In the genomic region with DNA sequence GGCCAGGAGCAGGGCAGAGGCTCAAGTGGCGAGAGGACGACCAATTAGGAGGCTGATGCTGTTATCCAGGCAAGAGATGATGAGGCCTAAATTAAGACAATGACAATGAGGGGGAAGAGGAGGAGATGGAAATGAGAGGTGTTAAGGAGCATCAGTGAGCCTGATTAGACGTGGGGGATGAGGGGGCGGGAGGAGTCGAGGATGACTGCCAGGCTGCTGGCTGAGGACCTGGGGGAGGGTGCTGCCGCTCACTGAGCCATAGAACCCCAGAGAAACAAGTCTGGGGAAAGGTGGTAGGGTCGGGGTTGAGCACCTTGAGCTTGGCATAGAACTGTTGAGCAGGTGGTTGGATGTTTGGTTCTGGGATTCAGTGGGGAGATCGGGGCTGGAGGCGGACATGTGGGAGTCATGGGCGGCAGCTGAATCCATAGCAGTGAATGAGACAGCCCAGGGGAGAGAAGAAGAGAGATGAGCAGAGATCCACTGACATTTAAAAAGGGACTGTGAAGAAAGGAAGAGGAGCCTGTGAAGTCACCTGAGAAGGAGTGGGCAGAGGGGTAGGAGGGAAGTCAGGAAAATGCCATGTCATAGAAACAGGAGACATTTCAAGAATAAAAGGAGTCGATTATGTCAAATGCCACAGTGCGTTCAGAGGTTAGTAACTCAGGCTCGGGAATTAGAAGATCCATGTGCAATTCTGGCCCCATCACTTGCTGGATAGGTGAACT, we compare ENCODE assay signal across 19 cellular contexts. TPM values are rescaled to one million over a fixed set of nuclear protein-coding genes. Genes with fewer than 3 reads are reported as not detected.
DNase-seq lines count a peak whose midpoint lies in the region; TF ChIP-seq lines count a peak whose summit lies in the region.
"Had no signal": no experiment of that assay in that cellular context is flagged by ENCODE, and none has a peak within 500 bp of the region (broad histone marks: within the 10 kb centered on the region; RNA-seq: fewer than 3 reads in every experiment).

No MANE protein-coding gene starts in this region.

- H3K27me3 Mint-ChIP-seq in activated naive CD4-positive, alpha-beta T cell treated with anti-CD3 and anti-CD28 coated beads, Interleukin-2, amount 10 ng/mL, durations not matched to agents 7 days and 5 days = peaks cover 15% of the 10 kb centered on the region

- H3K9me3 Mint-ChIP-seq in activated naive CD4-positive, alpha-beta T cell treated with anti-CD3 and anti-CD28 coated beads, Interleukin-2, amount 10 ng/mL, durations not matched to agents 7 days and 5 days = no peaks in the 10 kb centered on the region
- H3K9me3 Mint-ChIP-seq: CD8-positive, alpha-beta T cell; HFFc6; IgD-negative memory B cell had no signal

- H3K27ac Mint-ChIP-seq in activated naive CD4-positive, alpha-beta T cell treated with anti-CD3 and anti-CD28 coated beads, Interleukin-2, amount 10 ng/mL, durations not matched to agents 7 days and 5 days = no peak overlapping the region
- H3K27ac Mint-ChIP-seq: B cell; CD8-positive, alpha-beta T cell; HFFc6; IgD-negative memory B cell had no signal

- CTCF ChIA-PET in activated naive CD4-positive, alpha-beta T cell treated with anti-CD3 and anti-CD28 coated beads, Interleukin-2, amount 10 ng/mL, durations not matched to agents 7 days and 5 days (lab: Charles Lee) = no interaction called here

- peak; percentile 8 for DNase-seq in activated naive CD4-positive, alpha-beta T cell treated with anti-CD3 and anti-CD28 coated beads, Interleukin-2, amount 10 ng/mL, durations not matched to agents 7 days and 5 days
- DNase-seq in activated naive CD4-positive, alpha-beta T cell treated with anti-CD3 and anti-CD28 coated beads, Interleukin-2, amount 50 U/mL, for 16 hours = no peak
- DNase-seq in caudate nucleus (lab: John Stamatoyannopoulos, UW) (peak in 38 of 61 donors; percentile 25 to 88 (median 61)), left kidney (ENCODE audit: low read depth, low spot score) (peak; percentile 39), GM13977 (ENCODE audit: low spot score) (no peak), NCI-H345 treated with DMSO at 0.1 percent for 48 hours (lab: John Stamatoyannopoulos, UW; ENCODE audit: unreplicated experiment) (no peak), DMS79 treated with DMSO at 0.1 percent for 48 hours (lab: John Stamatoyannopoulos, UW) (no peak)
- DNase-seq: Calu3, DND-41, EL, GM23248, HCEC 1CT, HFFc6 had no signal

- in situ Hi-C loops in GM13977 (cut with MboI; ENCODE audit: low pct_unique_long_range_greater_than_20kb, low sequenced_read_pairs, unreplicated experiment) = no loop called here

- H3K27ac ChIP-seq in caudate nucleus (ENCODE audit: low read depth, low read length) = peak overlapping the region; percentile 64
- peak overlapping the region; percentile 61 for H3K27ac ChIP-seq in temporal lobe (ENCODE audit: low read depth, low read length)
- H3K27ac ChIP-seq: BLaER1 treated with 17β-estradiol and CSF1 and Interleukin-3, amounts not matched to agents 10 nM and 100 nM; GM23248 had no signal

- no peaks in the 10 kb centered on the region for H3K4me1 Mint-ChIP-seq in activated naive CD4-positive, alpha-beta T cell treated with anti-CD3 and anti-CD28 coated beads, Interleukin-2, amount 10 ng/mL, durations not matched to agents 7 days and 5 days
- H3K4me1 Mint-ChIP-seq: B cell, IgD-negative memory B cell had no signal

- no peaks in the 10 kb centered on the region for H3K36me3 Mint-ChIP-seq in activated naive CD4-positive, alpha-beta T cell treated with anti-CD3 and anti-CD28 coated beads, Interleukin-2, amount 10 ng/mL, durations not matched to agents 7 days and 5 days
- H3K36me3 Mint-ChIP-seq: CD8-positive, alpha-beta T cell; IgD-negative memory B cell had no signal

- no peak for TF ChIP-seq CTCF in GM13977 (IDR thresholded peaks at IDR 0.05; ENCODE audit: extremely low read depth, insufficient read depth, missing control alignments)

- H3K4me3 Mint-ChIP-seq in activated naive CD4-positive, alpha-beta T cell treated with anti-CD3 and anti-CD28 coated beads, Interleukin-2, amount 10 ng/mL, durations not matched to agents 7 days and 5 days = no peak overlapping the region
- H3K4me3 Mint-ChIP-seq: B cell; CD8-positive, alpha-beta T cell; HFFc6; IgD-negative memory B cell had no signal

RNA-seq across cellular contexts. Expression of gene DLGAP3, which starts 28.5 kb away (rescaled TPM):
- total RNA-seq in temporal lobe = 5.9 TPM
- total RNA-seq: A172 had no signal

RNA-seq across cellular contexts. Expression of gene SMIM12, which starts 41.4 kb away (rescaled TPM):
- total RNA-seq in temporal lobe = 7.4 TPM

Comparison
In these comparisons a context has a peak if more than half of its experiments do, and no peak if none do; other contexts are left out.
1. DNase-seq: peak in activated naive CD4-positive, alpha-beta T cell treated with anti-CD3 and anti-CD28 coated beads, Interleukin-2, amount 10 ng/mL, durations not matched to agents 7 days and 5 days (single experiment), caudate nucleus (38 of 61) and left kidney (single experiment); none in activated naive CD4-positive, alpha-beta T cell treated with anti-CD3 and anti-CD28 coated beads, Interleukin-2, amount 50 U/mL, for 16 hours (single experiment), GM13977 (single experiment), NCI-H345 treated with DMSO at 0.1 percent for 48 hours (single experiment) and DMS79 treated with DMSO at 0.1 percent for 48 hours (single experiment).